1 cellular context compared by ENCODE assay signal in genomic region chr16:14015017-14015416, GRCh38.
TF ChIP-seq lines count a peak whose summit lies in the region.

No MANE protein-coding gene starts in this region.

TF ChIP-seq in HEK293, 187 proteins besides CTCF, POLR2A, EP300 and RAD21 (continued from another document):
- TF ChIP-seq, protein P1, sequence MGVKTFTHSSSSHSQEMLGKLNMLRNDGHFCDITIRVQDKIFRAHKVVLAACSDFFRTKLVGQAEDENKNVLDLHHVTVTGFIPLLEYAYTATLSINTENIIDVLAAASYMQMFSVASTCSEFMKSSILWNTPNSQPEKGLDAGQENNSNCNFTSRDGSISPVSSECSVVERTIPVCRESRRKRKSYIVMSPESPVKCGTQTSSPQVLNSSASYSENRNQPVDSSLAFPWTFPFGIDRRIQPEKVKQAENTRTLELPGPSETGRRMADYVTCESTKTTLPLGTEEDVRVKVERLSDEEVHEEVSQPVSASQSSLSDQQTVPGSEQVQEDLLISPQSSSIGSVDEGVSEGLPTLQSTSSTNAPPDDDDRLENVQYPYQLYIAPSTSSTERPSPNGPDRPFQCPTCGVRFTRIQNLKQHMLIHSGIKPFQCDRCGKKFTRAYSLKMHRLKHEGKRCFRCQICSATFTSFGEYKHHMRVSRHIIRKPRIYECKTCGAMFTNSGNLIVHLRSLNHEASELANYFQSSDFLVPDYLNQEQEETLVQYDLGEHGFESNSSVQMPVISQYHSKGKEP (tag by site-specific recombination; IDR thresholded peaks at IDR 0.05) = peak; percentile 74
TF ChIP-seq in HEK293: peak in this region for 1.
